Comparison of ENCODE assay signal across 21 cellular contexts in genomic region chrX:22395372-22395771, GRCh38.
DNase-seq lines count a peak whose midpoint lies in the region; FAIRE-seq and TF ChIP-seq lines count a peak whose summit lies in the region.
"Had no signal": no experiment of that assay in that cellular context is flagged by ENCODE, and none has a peak within 500 bp of the region (broad histone marks: within the 10 kb centered on the region; RNA-seq: fewer than 3 reads in every experiment).

No MANE protein-coding gene starts in this region.

- no peak for FAIRE-seq in endothelial cell of umbilical vein (lab: Jason Lieb, UNC)
- FAIRE-seq: islet of Langerhans had no signal

- no peaks in the 10 kb centered on the region for H3K9me1 ChIP-seq in endothelial cell of umbilical vein (replicated peaks; ENCODE audit: control insufficient read depth, extremely low read depth, insufficient read depth, low read length)

- H3K9me3 Mint-ChIP-seq in CD8-positive, alpha-beta memory T cell = peaks cover 0 to 6% (median 0%) of the 10 kb centered on the region in 5 donors
- H3K9me3 Mint-ChIP-seq: activated T-helper 2 cell treated with anti-CD3 and anti-CD28 coated beads, Interferon-gamma antibody, Interleukin-2, Interleukin-4, amounts not matched to agents 10 μg/mL and 5 μg/mL and 100 μg/mL, durations not matched to agents 14 hours and 24 hours and 36 hours; stimulated activated effector memory CD8-positive, alpha-beta T cell treated with anti-CD3 and anti-CD28 coated beads, Interleukin-12 subunit alpha, Interleukin-12 subunit beta, amount 100 ng/mL, for 72 hours had no signal

- no TSS peak for BruUV-seq in endothelial cell of umbilical vein (replicated peaks; lab: Mats Ljungman, UMichigan)

- H3K36me3 ChIP-seq in endothelial cell of umbilical vein (ENCODE audit: control insufficient read depth in 2 of 2, extremely low read depth in 1 of 2, insufficient read depth in 2 of 2, low read length in 2 of 2) (no peaks in the 10 kb centered on the region), rectal smooth muscle tissue (ENCODE audit: control insufficient read depth, insufficient read depth, low read length) (no peaks in the 10 kb centered on the region)
- no peaks in the 10 kb centered on the region for H3K36me3 ChIP-seq in CD8-positive, alpha-beta memory T cell (ENCODE audit: insufficient read depth, low read length)
- H3K36me3 ChIP-seq: BLaER1, colonic mucosa, SJCRH30 had no signal

- no peak overlapping the region for H2AFZ ChIP-seq in endothelial cell of umbilical vein (ENCODE audit: low read depth, low read length)

- no peaks in the 10 kb centered on the region for H3K9me3 ChIP-seq in endothelial cell of umbilical vein (replicated peaks; ENCODE audit: control insufficient read depth, insufficient read depth, low read length)
- H3K9me3 ChIP-seq in CD8-positive, alpha-beta memory T cell (ENCODE audit: low read length) = no peaks in the 10 kb centered on the region
- H3K9me3 ChIP-seq: BLaER1, colonic mucosa, psoas muscle, SJCRH30 had no signal

- CTCF ChIA-PET in endothelial cell of umbilical vein (lab: Charles Lee) = interaction anchor here (1.0 to 1.1 kb wide), 2 partner anchors 31 to 353 kb away, joined by 3 read pairs; no protein-coding TSS in a partner anchor
- CTCF ChIA-PET in CD8-positive, alpha-beta memory T cell (lab: Charles Lee) = no interaction called here

- no peaks in the 10 kb centered on the region for H3K27me3 Mint-ChIP-seq in CD8-positive, alpha-beta memory T cell

- H4K20me1 ChIP-seq in endothelial cell of umbilical vein (replicated peaks; ENCODE audit: control insufficient read depth, extremely low read depth, insufficient read depth, low read length) = no peaks in the 10 kb centered on the region
- H4K20me1 ChIP-seq: BLaER1 had no signal

- H3K4me1 ChIP-seq in endothelial cell of umbilical vein (ENCODE audit: control insufficient read depth, extremely low read depth, insufficient read depth, low read length) (peaks cover 9% of the 10 kb centered on the region), rectal smooth muscle tissue (ENCODE audit: control insufficient read depth, insufficient read depth, low read length) (peaks cover 7% of the 10 kb centered on the region)
- H3K4me1 ChIP-seq in CD8-positive, alpha-beta memory T cell (ENCODE audit: insufficient read depth, low read length) = no peaks in the 10 kb centered on the region
- H3K4me1 ChIP-seq: BLaER1, colonic mucosa, psoas muscle, SJCRH30 had no signal

- H3K79me2 ChIP-seq in endothelial cell of umbilical vein (ENCODE audit: control insufficient read depth, insufficient read depth, low read length) = no peaks in the 10 kb centered on the region

- no peak overlapping the region for H3K4me3 Mint-ChIP-seq in CD8-positive, alpha-beta memory T cell
- H3K4me3 Mint-ChIP-seq: nephron; stimulated activated effector memory CD8-positive, alpha-beta T cell treated with anti-CD3 and anti-CD28 coated beads, Interleukin-12 subunit alpha, Interleukin-12 subunit beta, amount 100 ng/mL, for 72 hours had no signal

- H3K9ac ChIP-seq in endothelial cell of umbilical vein (replicated peaks; ENCODE audit: extremely low read depth, insufficient read depth, low read length) (no peak overlapping the region), rectal smooth muscle tissue (ENCODE audit: low read length) (no peak overlapping the region)
- H3K9ac ChIP-seq: BLaER1 had no signal

- TF ChIP-seq POLR2A in endothelial cell of umbilical vein (IDR thresholded peaks at IDR 0.05; ENCODE audit: low read depth, low read length) = no peak

- no peak overlapping the region for H3K27ac Mint-ChIP-seq in CD8-positive, alpha-beta memory T cell
- H3K27ac Mint-ChIP-seq: activated T-helper 2 cell treated with anti-CD3 and anti-CD28 coated beads, Interferon-gamma antibody, Interleukin-2, Interleukin-4, amounts not matched to agents 10 μg/mL and 5 μg/mL and 100 μg/mL, durations not matched to agents 14 hours and 24 hours and 36 hours; nephron; stimulated activated effector memory CD8-positive, alpha-beta T cell treated with anti-CD3 and anti-CD28 coated beads, Interleukin-12 subunit alpha, Interleukin-12 subunit beta, amount 100 ng/mL, for 72 hours had no signal

- H3K36me3 Mint-ChIP-seq in CD8-positive, alpha-beta memory T cell = no peaks in the 10 kb centered on the region
- H3K36me3 Mint-ChIP-seq: stimulated activated effector memory CD8-positive, alpha-beta T cell treated with anti-CD3 and anti-CD28 coated beads, Interleukin-12 subunit alpha, Interleukin-12 subunit beta, amount 100 ng/mL, for 72 hours had no signal

- H3K27me3 ChIP-seq in endothelial cell of umbilical vein (ENCODE audit: control insufficient read depth in 2 of 2, insufficient read depth in 2 of 2, low read length in 2 of 2) (no peaks in the 10 kb centered on the region), rectal smooth muscle tissue (ENCODE audit: control insufficient read depth, insufficient read depth, low read length) (no peaks in the 10 kb centered on the region)
- H3K27me3 ChIP-seq in CD8-positive, alpha-beta memory T cell (ENCODE audit: insufficient read depth, low read length, poor library complexity, severe bottlenecking) = no peaks in the 10 kb centered on the region
- H3K27me3 ChIP-seq: BLaER1, colonic mucosa, SJCRH30 had no signal

- H3K27ac ChIP-seq in endothelial cell of umbilical vein (ENCODE audit: insufficient read depth, low read depth, low read length) = no peak overlapping the region
- peak overlapping the region; percentile 7 for H3K27ac ChIP-seq in rectal smooth muscle tissue (ENCODE audit: low read depth, low read length)
- H3K27ac ChIP-seq in CD8-positive, alpha-beta memory T cell (ENCODE audit: low read depth, low read length) = no peak overlapping the region
- H3K27ac ChIP-seq: BLaER1, colonic mucosa, psoas muscle, SJCRH30 had no signal

- H3K4me3 ChIP-seq in endothelial cell of umbilical vein (replicated peaks in 1 of 3; ENCODE audit: insufficient read depth in 1 of 3, low read depth in 1 of 3, low read length in 3 of 3) (no peak overlapping the region), rectal smooth muscle tissue (ENCODE audit: low read length) (no peak overlapping the region)
- H3K4me3 ChIP-seq in CD8-positive, alpha-beta memory T cell (ENCODE audit: low read length) = no peak overlapping the region
- H3K4me3 ChIP-seq: BLaER1, colonic mucosa, psoas muscle, SJCRH30 had no signal

- no peak overlapping the region for H3K4me2 ChIP-seq in endothelial cell of umbilical vein (ENCODE audit: insufficient read depth, low read length)
- H3K4me2 ChIP-seq: BLaER1 had no signal

- dilution Hi-C loops in endothelial cell of umbilical vein (cut with MboI; ENCODE audit: extremely low pct_ligation_motif_present, low sequenced_read_pairs) = no loop called here

- TF ChIP-seq CTCF in endothelial cell of umbilical vein (IDR thresholded peaks at IDR 0.05; ENCODE audit: extremely low read depth in 1 of 2, insufficient read depth in 1 of 2, low read depth in 1 of 2, low read length in 2 of 2) = no peak

- no peaks in the 10 kb centered on the region for H3K4me1 Mint-ChIP-seq in CD8-positive, alpha-beta memory T cell
- H3K4me1 Mint-ChIP-seq: stimulated activated effector memory CD8-positive, alpha-beta T cell treated with anti-CD3 and anti-CD28 coated beads, Interleukin-12 subunit alpha, Interleukin-12 subunit beta, amount 100 ng/mL, for 72 hours had no signal

- POLR2A ChIA-PET in endothelial cell of umbilical vein (lab: Charles Lee) = interaction anchor here (0.5 kb wide), 1 partner anchor 9 kb away, joined by 4 read pairs; no protein-coding TSS in a partner anchor
- POLR2A ChIA-PET in CD8-positive, alpha-beta memory T cell (lab: Charles Lee) = no interaction called here

- intact Hi-C loops in endothelial cell of umbilical vein (cut with micrococcal nuclease) = no loop called here

- peak; percentile 22 for DNase-seq in H4 (ENCODE audit: low spot score)
- peak; percentile 77 for DNase-seq in RKO (ENCODE audit: low spot score)
- peak; percentile 33 for DNase-seq in endothelial cell of umbilical vein (ENCODE audit: low read depth, low spot score)
- DNase-seq in NCI-H774 (lab: John Stamatoyannopoulos, UW) = no peak
- no peak for DNase-seq in activated CD4-positive, alpha-beta T cell treated with anti-CD3 and anti-CD28 coated beads, Interleukin-2, amount 50 U/mL, for 1 hour
- no peak for DNase-seq in CD8-positive, alpha-beta memory T cell
- DNase-seq: amygdala; colonic mucosa; DMS 273 treated with DMSO at 0.1 percent for 48 hours; Karpas-422; NCI-H146; NCI-H345; psoas muscle; SJCRH30; stimulated activated CD4-positive, alpha-beta T cell treated with anti-CD3 and anti-CD28 coated beads, Interleukin-12 subunit alpha, Interleukin-12 subunit beta, amount 100 ng/mL, for 4 hours had no signal

TF ChIP-seq in endothelial cell of umbilical vein, 7 proteins besides CTCF, POLR2A, EP300 and RAD21:
- TF ChIP-seq POLR2AphosphoS5 (IDR thresholded peaks at IDR 0.05; ENCODE audit: insufficient read depth, low read depth, low read length) (no peak), FOS (IDR thresholded peaks at IDR 0.05; ENCODE audit: borderline replicate concordance, insufficient read depth, low read length) (peak; percentile 55), EZH2 (IDR thresholded peaks at IDR 0.05; ENCODE audit: borderline replicate concordance, low read depth, low read length, severe bottlenecking) (no peak), MYC (IDR thresholded peaks at IDR 0.05; ENCODE audit: low read depth, low read length) (no peak), GATA2 (IDR thresholded peaks at IDR 0.05; ENCODE audit: insufficient read depth, insufficient read length, low read depth, low read length) (no peak), JUN (IDR thresholded peaks at IDR 0.05; ENCODE audit: borderline replicate concordance, insufficient read depth, insufficient read length, low read depth) (peak; percentile 6)
- TF ChIP-seq, protein P1, sequence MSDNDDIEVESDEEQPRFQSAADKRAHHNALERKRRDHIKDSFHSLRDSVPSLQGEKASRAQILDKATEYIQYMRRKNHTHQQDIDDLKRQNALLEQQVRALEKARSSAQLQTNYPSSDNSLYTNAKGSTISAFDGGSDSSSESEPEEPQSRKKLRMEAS (IDR thresholded peaks at IDR 0.05; ENCODE audit: insufficient read depth, insufficient read length) = no peak
TF ChIP-seq in endothelial cell of umbilical vein: peak in this region for 2.

Comparison
In these comparisons a context has a peak if more than half of its experiments do, and no peak if none do; other contexts are left out.
1. DNase-seq: peak in H4 (single experiment), RKO (single experiment) and endothelial cell of umbilical vein (single experiment); none in NCI-H774 (single experiment), activated CD4-positive, alpha-beta T cell treated with anti-CD3 and anti-CD28 coated beads, Interleukin-2, amount 50 U/mL, for 1 hour (single experiment) and CD8-positive, alpha-beta memory T cell (0 of 5).